Comparison of ENCODE assay signal across 8 cellular contexts in genomic region chr5:59040007-59040803, GRCh38.
DNase-seq lines count a peak whose midpoint lies in the region; ATAC-seq and TF ChIP-seq lines count a peak whose summit lies in the region.

No MANE protein-coding gene starts in this region.

- H3K4me1 ChIP-seq in Caco-2: peaks cover 35% of the 10 kb centered on the region
- peaks cover 13% of the 10 kb centered on the region for H3K4me1 ChIP-seq in endocrine pancreas (ENCODE audit: control insufficient read depth, insufficient read depth, low read length)

- POLR2A ChIA-PET in Caco-2 (lab: Charles Lee): interaction anchor here (0.6 kb wide), 1 partner anchor 187 kb away, joined by 3 read pairs; no protein-coding TSS in a partner anchor

- DNase-seq in Caco-2: peak in 1 of 2 experiments; percentile 29
- DNase-seq in OCI-M1 (lab: John Stamatoyannopoulos, UW): peak; percentile 36
- DNase-seq in nephron progenitor cell: no peak
- DNase-seq in inferior parietal cortex (ENCODE audit: extremely low spot score): no peak
- DNase-seq in NK-92 (lab: John Stamatoyannopoulos, UW; ENCODE audit: unreplicated experiment): no peak
- no peak for DNase-seq in NCI-H2196 treated with DMSO at 0.1 percent for 48 hours (lab: John Stamatoyannopoulos, UW; ENCODE audit: unreplicated experiment)

- H3K9ac ChIP-seq in endocrine pancreas (ENCODE audit: control insufficient read depth, insufficient read depth, low read length): peak overlapping the region; percentile 57

- H3K9me3 ChIP-seq in Caco-2 (no peaks in the 10 kb centered on the region), endocrine pancreas (ENCODE audit: control insufficient read depth, low read length) (no peaks in the 10 kb centered on the region)

- no peaks in the 10 kb centered on the region for H3K27me3 Mint-ChIP-seq in Caco-2 (ENCODE audit: insufficient read depth, unreplicated experiment)
- no peaks in the 10 kb centered on the region for H3K27me3 Mint-ChIP-seq in nephron progenitor cell (ENCODE audit: low read depth, poor library complexity)

- H3K36me3 ChIP-seq in Caco-2 (ENCODE audit: control insufficient read depth, insufficient read depth, low read length): no peaks in the 10 kb centered on the region
- H3K36me3 ChIP-seq in endocrine pancreas (ENCODE audit: control insufficient read depth, insufficient read depth, low read length): no peaks in the 10 kb centered on the region

- CTCF ChIA-PET in Caco-2 (lab: Charles Lee): interaction anchor here (0.6 to 1.4 kb wide), 2 partner anchors 87 to 94 kb away, joined by 3 to 4 read pairs; no protein-coding TSS in a partner anchor

- H3K27ac Mint-ChIP-seq in Caco-2 (ENCODE audit: unreplicated experiment) (peak overlapping the region; percentile 10), nephron progenitor cell (peak overlapping the region; percentile 20)

- H3K27me3 ChIP-seq in Caco-2 (replicated peaks; ENCODE audit: control insufficient read depth, insufficient read depth, low read length) (no peaks in the 10 kb centered on the region), endocrine pancreas (ENCODE audit: control insufficient read depth, insufficient read depth, low read length) (no peaks in the 10 kb centered on the region)

- ATAC-seq in GM18502 (IDR thresholded peaks at IDR 0.05; ENCODE audit: poor library complexity, unreplicated experiment): no peak

- intact Hi-C loops in Caco-2 (cut with micrococcal nuclease; ENCODE audit: unreplicated experiment): loop anchor here (1.0 kb wide), 1 partner anchor 87 kb away; no protein-coding TSS in a partner anchor

- H3K9me3 Mint-ChIP-seq in Caco-2 (ENCODE audit: unreplicated experiment): no peaks in the 10 kb centered on the region
- no peaks in the 10 kb centered on the region for H3K9me3 Mint-ChIP-seq in nephron progenitor cell

- BruUV-seq in Caco-2 (replicated peaks; lab: Mats Ljungman, UMichigan): TSS peak; percentile 40

- H3K4me3 Mint-ChIP-seq in Caco-2 (ENCODE audit: unreplicated experiment) (peak overlapping the region; percentile 69), nephron progenitor cell (peak overlapping the region; percentile 89)

- H3K4me1 Mint-ChIP-seq in Caco-2 (ENCODE audit: low read depth, unreplicated experiment) (peaks cover 23% of the 10 kb centered on the region), nephron progenitor cell (peaks cover 59% of the 10 kb centered on the region)

- no peak for TF ChIP-seq CTCF in Caco-2 (IDR thresholded peaks at IDR 0.05; ENCODE audit: insufficient read depth in 1 of 2, low read depth in 1 of 2, low read length in 1 of 2, severe bottlenecking in 1 of 2, unreplicated experiment in 1 of 2)
- TF ChIP-seq CTCF in nephron progenitor cell (IDR thresholded peaks at IDR 0.05): no peak

- peaks cover 43% of the 10 kb centered on the region for H3K36me3 Mint-ChIP-seq in Caco-2 (ENCODE audit: insufficient read depth, unreplicated experiment)
- peaks cover 4% of the 10 kb centered on the region for H3K36me3 Mint-ChIP-seq in nephron progenitor cell (ENCODE audit: low read depth)

- H3K4me3 ChIP-seq in Caco-2 (ENCODE audit: low read depth, low read length) (peak overlapping the region; percentile 95), endocrine pancreas (ENCODE audit: control insufficient read depth, insufficient read depth, low read length) (peak overlapping the region; percentile 78)
